In genomic region chr7:136687693-136688322, GRCh38 we compare ENCODE assay signal across 9 cellular contexts.
DNase-seq lines count a peak whose midpoint lies in the region; ATAC-seq and TF ChIP-seq lines count a peak whose summit lies in the region.
"Had no signal": no experiment of that assay in that cellular context is flagged by ENCODE, and none has a peak within 500 bp of the region (broad histone marks: within the 10 kb centered on the region; RNA-seq: fewer than 3 reads in every experiment).

No MANE protein-coding gene starts in this region.

- no peaks in the 10 kb centered on the region for H3K9me3 ChIP-seq in cardiac muscle cell (ENCODE audit: low read depth)
- H3K9me3 ChIP-seq in adrenal gland (replicated peaks in 1 of 3) = no peaks in the 10 kb centered on the region
- no peaks in the 10 kb centered on the region for H3K9me3 ChIP-seq in MG63
- H3K9me3 ChIP-seq in vagina = no peaks in the 10 kb centered on the region

- H3K4me3 ChIP-seq in cardiac muscle cell (no peak overlapping the region), adrenal gland (no peak overlapping the region), MG63 (no peak overlapping the region), vagina (no peak overlapping the region)

- TF ChIP-seq CTCF in cardiac muscle cell (IDR thresholded peaks at IDR 0.05; ENCODE audit: low read depth, low read length) (peak; percentile 67), adrenal gland (IDR thresholded peaks at IDR 0.05) (peak in 4 of 6 experiments; percentile 16 to 44 (median 32)), vagina (IDR thresholded peaks at IDR 0.05) (no peak)

- no peak overlapping the region for H3K4me3 Mint-ChIP-seq in activated T-helper 17 cell treated with anti-CD3 and anti-CD28 coated beads, Interleukin-2, amount 50 U/mL, for 72 hours
- H3K4me3 Mint-ChIP-seq: central memory CD8-positive, alpha-beta T cell had no signal

- no peaks in the 10 kb centered on the region for H3K4me1 Mint-ChIP-seq in activated T-helper 17 cell treated with anti-CD3 and anti-CD28 coated beads, Interleukin-2, amount 50 U/mL, for 72 hours
- H3K4me1 Mint-ChIP-seq: central memory CD8-positive, alpha-beta T cell had no signal

- ATAC-seq in Right ventricle myocardium inferior = no peak
- no peak for ATAC-seq in activated T-helper 17 cell treated with anti-CD3 and anti-CD28 coated beads, Interleukin-2, amount 50 U/mL, for 72 hours (replicated peaks)

- H3K27ac ChIP-seq in cardiac muscle cell (no peak overlapping the region), adrenal gland (no peak overlapping the region), vagina (no peak overlapping the region)

- H3K27me3 ChIP-seq in cardiac muscle cell = no peaks in the 10 kb centered on the region
- H3K27me3 ChIP-seq in adrenal gland = no peaks in the 10 kb centered on the region
- H3K27me3 ChIP-seq in MG63 = no peaks in the 10 kb centered on the region
- no peaks in the 10 kb centered on the region for H3K27me3 ChIP-seq in vagina

- H3K4me1 ChIP-seq in cardiac muscle cell (ENCODE audit: low read depth) = peaks cover 12% of the 10 kb centered on the region
- H3K4me1 ChIP-seq in adrenal gland (replicated peaks in 1 of 2) = no peaks in the 10 kb centered on the region
- no peaks in the 10 kb centered on the region for H3K4me1 ChIP-seq in vagina

- no peaks in the 10 kb centered on the region for H3K36me3 Mint-ChIP-seq in activated T-helper 17 cell treated with anti-CD3 and anti-CD28 coated beads, Interleukin-2, amount 50 U/mL, for 72 hours (ENCODE audit: low read depth)

- no peak overlapping the region for H3K27ac Mint-ChIP-seq in activated T-helper 17 cell treated with anti-CD3 and anti-CD28 coated beads, Interleukin-2, amount 50 U/mL, for 72 hours

- intact Hi-C loops in Right ventricle myocardium inferior (cut with DNase I) (no loop called here), adrenal gland (cut with DNase I) (no loop called here), vagina (cut with DNase I) (no loop called here)

- in situ Hi-C loops in KBM-7 (cut with MboI; ENCODE audit: low pct_unique_long_range_greater_than_20kb, low sequenced_read_pairs) = no loop called here

- no peak for TF ChIP-seq POLR2A in adrenal gland (IDR thresholded peaks at IDR 0.05)
- no peak for TF ChIP-seq POLR2A in vagina (IDR thresholded peaks at IDR 0.05)

- peak in 1 of 2 donors; percentile 47 for DNase-seq in cardiac muscle cell (ENCODE audit: low read depth in 1 of 2, low spot score in 1 of 2)
- DNase-seq in Right ventricle myocardium inferior (ENCODE audit: missing footprints) = no peak
- DNase-seq in KBM-7 = peak; percentile 63
- DNase-seq in adrenal gland = peak in 2 of 7 donors; percentile 10 to 19
- DNase-seq in medulla oblongata (ENCODE audit: extremely low spot score) = peak; percentile 48
- no peak for DNase-seq in MG63
- no peak for DNase-seq in vagina (ENCODE audit: extremely low spot score in 2 of 2)

- H3K36me3 ChIP-seq in cardiac muscle cell (no peaks in the 10 kb centered on the region), adrenal gland (replicated peaks in 1 of 2) (no peaks in the 10 kb centered on the region), MG63 (no peaks in the 10 kb centered on the region), vagina (no peaks in the 10 kb centered on the region)

- 60 to 68% (median 63%) methylated on average over 2 of the region's 2 CpGs for WGBS in adrenal gland, 4 donors

- peaks cover 5% of the 10 kb centered on the region for H3K9me3 Mint-ChIP-seq in activated T-helper 17 cell treated with anti-CD3 and anti-CD28 coated beads, Interleukin-2, amount 50 U/mL, for 72 hours

- no peaks in the 10 kb centered on the region for H3K27me3 Mint-ChIP-seq in activated T-helper 17 cell treated with anti-CD3 and anti-CD28 coated beads, Interleukin-2, amount 50 U/mL, for 72 hours
- H3K27me3 Mint-ChIP-seq: central memory CD8-positive, alpha-beta T cell had no signal

Comparison
In these comparisons a context has a peak if more than half of its experiments do, and no peak if none do; other contexts are left out.
1. DNase-seq: peak in KBM-7 (single experiment) and medulla oblongata (single experiment); none in Right ventricle myocardium inferior (single experiment), MG63 (single experiment) and vagina (0 of 2).
2. CTCF ChIP-seq: peak in cardiac muscle cell (single experiment) and adrenal gland (4 of 6); none in vagina (0 of 3).